ENCODE assay signal across 25 cellular contexts in the genomic region with DNA sequence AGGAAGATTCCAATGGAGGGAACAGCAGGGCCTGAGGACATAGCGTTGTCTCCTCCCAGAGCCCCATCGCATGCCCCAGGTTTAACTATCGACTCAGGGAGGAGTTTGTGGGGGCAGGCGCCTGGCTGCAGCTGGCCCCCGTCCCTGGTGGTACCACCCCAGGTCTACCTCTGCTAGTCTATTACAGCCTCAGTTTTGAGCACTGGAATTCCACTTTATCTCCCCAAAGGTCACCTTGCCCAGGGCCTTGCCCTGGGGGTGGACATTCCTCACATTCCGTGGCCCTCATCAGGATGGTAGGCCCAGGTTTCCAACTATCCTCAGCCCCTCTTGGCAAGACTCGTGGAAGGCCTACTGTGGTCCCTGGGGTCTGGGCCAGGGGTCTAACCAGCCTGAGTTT.
A peak's percentile ranks its signal among the peaks of the same experiment; 100 is the strongest.
DNase-seq lines count a peak whose midpoint lies in the region; ATAC-seq and TF ChIP-seq lines count a peak whose summit lies in the region.
"Had no signal": no experiment of that assay in that cellular context is flagged by ENCODE, and none has a peak within 500 bp of the region (broad histone marks: within the 10 kb centered on the region; RNA-seq: fewer than 3 reads in every experiment).

No MANE protein-coding gene starts in this region.

- H3K36me3 ChIP-seq in KOPT-K1 (ENCODE audit: insufficient read depth, low read length) (no peaks in the 10 kb centered on the region), neuronal stem cell (replicated peaks in 1 of 2; ENCODE audit: control insufficient read depth in 2 of 2, insufficient read depth in 2 of 2, low read length in 2 of 2) (no peaks in the 10 kb centered on the region), suprapubic skin (no peaks in the 10 kb centered on the region), OCI-LY7 (ENCODE audit: insufficient read depth, low read length) (no peaks in the 10 kb centered on the region)
- H3K36me3 ChIP-seq: BLaER1, SJSA1 had no signal

- TF ChIP-seq CTCF in suprapubic skin (IDR thresholded peaks at IDR 0.05) (no peak), OCI-LY7 (conservative IDR thresholded peaks at IDR 0.05; ENCODE audit: low read length) (no peak), omental fat pad (IDR thresholded peaks at IDR 0.05) (no peak)

- H3K9me3 ChIP-seq in KOPT-K1 (ENCODE audit: insufficient read depth, low read length, poor library complexity, severe bottlenecking) (peaks cover 4% of the 10 kb centered on the region), neuronal stem cell (replicated peaks in 1 of 2; ENCODE audit: control insufficient read depth in 2 of 2, insufficient read depth in 1 of 2, low read depth in 1 of 2, low read length in 2 of 2) (no peaks in the 10 kb centered on the region), suprapubic skin (no peaks in the 10 kb centered on the region), OCI-LY7 (ENCODE audit: low read length) (no peaks in the 10 kb centered on the region)
- H3K9me3 ChIP-seq: SJSA1 had no signal

- H2BK12ac ChIP-seq in neuronal stem cell (ENCODE audit: low read length) = peak overlapping the region; percentile 46

- H4K91ac ChIP-seq in neuronal stem cell (ENCODE audit: low read depth, low read length, poor library complexity) = no peak overlapping the region

- no peak overlapping the region for H4K8ac ChIP-seq in neuronal stem cell (ENCODE audit: low read depth, low read length)

- CTCF ChIA-PET in OCI-LY7 (lab: Charles Lee; ENCODE audit: unreplicated experiment) = no interaction called here

- peak overlapping the region; percentile 93 for H2BK15ac ChIP-seq in neuronal stem cell (ENCODE audit: low read length)

- H3K4me2 ChIP-seq in neuronal stem cell (ENCODE audit: insufficient read depth, low read length, poor library complexity, severe bottlenecking) (no peak overlapping the region), OCI-LY7 (ENCODE audit: low read length) (no peak overlapping the region)

- DNase-seq in ELF-1 (ENCODE audit: low read depth, low spot score) = peak; percentile 91
- DNase-seq in left kidney (ENCODE audit: low read depth, low spot score) = peak; percentile 38
- DNase-seq in neuronal stem cell (ENCODE audit: low spot score) = no peak
- DNase-seq in suprapubic skin (ENCODE audit: low spot score in 2 of 2) = no peak
- no peak for DNase-seq in OCI-LY7 (ENCODE audit: low spot score)
- no peak for DNase-seq in NCI-H526 treated with DMSO at 0.1 percent for 48 hours (lab: John Stamatoyannopoulos, UW)
- no peak for DNase-seq in omental fat pad (ENCODE audit: low spot score)
- DNase-seq: CD4-positive, CD25-positive, alpha-beta regulatory T cell; GOT3; MV-4-11; NCI-H1105; NCI-H1436 treated with DMSO at 0.1 percent for 48 hours; NCI-H187 treated with DMSO at 0.1 percent for 48 hours; NCI-H2107; NCI-H446; NCI-H524 treated with DMSO at 0.1 percent for 48 hours; NCI-H82; NK-92 treated with Interleukin-12 subunit alpha and Interleukin-12 subunit beta, amount 100 ng/mL, for 24 hours; Right ventricle myocardium superior; RPMI8226 had no signal

- H2BK5ac ChIP-seq in neuronal stem cell (ENCODE audit: low read length) = no peak overlapping the region

- peak overlapping the region; percentile 44 for H2BK120ac ChIP-seq in neuronal stem cell (ENCODE audit: low read depth, low read length)

- H3K14ac ChIP-seq in neuronal stem cell (ENCODE audit: low read length) = peak overlapping the region; percentile 6

- H3K4me1 ChIP-seq in neuronal stem cell (ENCODE audit: control insufficient read depth in 2 of 2, insufficient read depth in 1 of 2, low read depth in 1 of 2, low read length in 2 of 2) (peaks cover 25 to 30% of the 10 kb centered on the region in 2 donors), suprapubic skin (peaks cover 23% of the 10 kb centered on the region), OCI-LY7 (ENCODE audit: insufficient read depth, low read length, poor library complexity, severe bottlenecking) (peaks cover 18% of the 10 kb centered on the region)
- H3K4me1 ChIP-seq: SJSA1 had no signal

- no peak for TF ChIP-seq EP300 in suprapubic skin (IDR thresholded peaks at IDR 0.05)

- no peak overlapping the region for H3K4me3 ChIP-seq in neuronal stem cell (ENCODE audit: low read length in 2 of 2)
- H3K4me3 ChIP-seq in suprapubic skin = no peak overlapping the region
- no peak overlapping the region for H3K4me3 ChIP-seq in OCI-LY7 (ENCODE audit: low read depth, low read length, poor library complexity, severe bottlenecking)
- H3K4me3 ChIP-seq: BLaER1, K562, SJSA1 had no signal

- peak overlapping the region; percentile 77 for H2AK5ac ChIP-seq in neuronal stem cell (ENCODE audit: low read depth, low read length)

- no TSS peak for BruUV-seq in OCI-LY7 (replicated peaks; lab: Mats Ljungman, UMichigan)

- POLR2A ChIA-PET in OCI-LY7 (lab: Charles Lee) = interaction anchor here (1.0 kb wide), 1 partner anchor 15 kb away, joined by 3 read pairs; no protein-coding TSS in a partner anchor

- no peak overlapping the region for H3K9ac ChIP-seq in neuronal stem cell (ENCODE audit: low read depth, low read length, poor library complexity)
- H3K9ac ChIP-seq: BLaER1 had no signal

- H3K23ac ChIP-seq in neuronal stem cell (ENCODE audit: low read depth, low read length, poor library complexity) = peak overlapping the region; percentile 44

- H4K20me1 ChIP-seq in OCI-LY7 (ENCODE audit: insufficient read depth, low read length) = no peaks in the 10 kb centered on the region
- H4K20me1 ChIP-seq: BLaER1 had no signal

- H3K4ac ChIP-seq in neuronal stem cell (ENCODE audit: low read length) = no peak overlapping the region

- no peaks in the 10 kb centered on the region for H3K9me2 ChIP-seq in OCI-LY7 (ENCODE audit: insufficient read depth, low read length)

- intact Hi-C loops in OCI-LY7 (cut with micrococcal nuclease; ENCODE audit: unreplicated experiment) = no loop called here

- H2AFZ ChIP-seq in neuronal stem cell (ENCODE audit: low read length) = no peak overlapping the region
- H2AFZ ChIP-seq in OCI-LY7 (ENCODE audit: low read length) = no peak overlapping the region

- H3K27ac ChIP-seq in KOPT-K1 (ENCODE audit: low read depth, low read length, poor library complexity, severe bottlenecking) = peak overlapping the region; percentile 32
- no peak overlapping the region for H3K27ac ChIP-seq in neuronal stem cell (replicated peaks; ENCODE audit: low read length)
- no peak overlapping the region for H3K27ac ChIP-seq in suprapubic skin
- no peak overlapping the region for H3K27ac ChIP-seq in OCI-LY7 (ENCODE audit: low read depth, low read length, poor library complexity, severe bottlenecking)
- H3K27ac ChIP-seq: BLaER1, SJSA1 had no signal

- no CpG with 5 or more reads among the region's 7 CpGs for WGBS in neuronal stem cell (ENCODE audit: extremely low coverage in 2 of 2, insufficient read length in 2 of 2, insufficient replicate concordance in 1 of 2), 2 donors
- WGBS in suprapubic skin = 80% methylated on average over 7 of the region's 7 CpGs

- ATAC-seq in omental fat pad (ENCODE audit: low FRiP score) = no peak
- ATAC-seq: HCT116, K562 had no signal

- no peaks in the 10 kb centered on the region for H3K79me2 ChIP-seq in OCI-LY7 (ENCODE audit: insufficient read depth, low read depth, low read length)

- no peaks in the 10 kb centered on the region for H3K79me1 ChIP-seq in neuronal stem cell (ENCODE audit: low read depth, low read length)

- H3K27me3 ChIP-seq in neuronal stem cell (ENCODE audit: control insufficient read depth in 3 of 3, insufficient read depth in 3 of 3, low read depth in 1 of 3, low read length in 3 of 3) (no peaks in the 10 kb centered on the region), suprapubic skin (peaks cover 11% of the 10 kb centered on the region)
- H3K27me3 ChIP-seq: BLaER1 had no signal

- no peak for TF ChIP-seq POLR2A in suprapubic skin (IDR thresholded peaks at IDR 0.05)

- H3K18ac ChIP-seq in neuronal stem cell (ENCODE audit: low read length) = peak overlapping the region; percentile 31

Comparison
In these comparisons a context has a peak if more than half of its experiments do, and no peak if none do; other contexts are left out.
1. DNase-seq: peak in ELF-1 (single experiment) and left kidney (single experiment); none in neuronal stem cell (single experiment), suprapubic skin (0 of 2), OCI-LY7 (single experiment), NCI-H526 treated with DMSO at 0.1 percent for 48 hours (single experiment) and omental fat pad (single experiment).